5 cellular contexts compared by ENCODE assay signal in genomic region chr6:143631196-143631595, GRCh38. TPM values are rescaled to one million over a fixed set of nuclear protein-coding genes. Genes with fewer than 3 reads are reported as not detected.
DNase-seq lines count a peak whose midpoint lies in the region; ATAC-seq, FAIRE-seq and TF ChIP-seq lines count a peak whose summit lies in the region.
"Not testable (repeated sequence)": the region's sequence is repeated elsewhere in the genome, so short reads cannot be mapped to it uniquely, and the experiment has no call there.

No MANE protein-coding gene starts in this region.

- POLR2A ChIA-PET in HEK293 (lab: Yijun Ruan, JAX); WTC11 (lab: Charles Lee); H1 (lab: Charles Lee; ENCODE audit: partially characterized antibody); HepG2 (lab: Yijun Ruan, JAX): not testable (repeated sequence)
- POLR2A ChIA-PET in K562 (lab: Yijun Ruan, JAX) = interaction anchor here (0.9 kb wide), 1 partner anchor 9 kb away, joined by 4 read pairs; no protein-coding TSS in a partner anchor

- TF ChIP-seq EP300 in K562 (IDR thresholded peaks at IDR 0.05; ENCODE audit: low read length); H1 (IDR thresholded peaks at IDR 0.05; ENCODE audit: borderline replicate concordance in 1 of 2, low read depth in 2 of 2, low read length in 2 of 2); HepG2 (IDR thresholded peaks at IDR 0.05; ENCODE audit: low read depth in 2 of 2, low read length in 2 of 2); HepG2 (CRISPR knock-in tag; IDR thresholded peaks at IDR 0.05; ENCODE audit: borderline replicate concordance): not testable (repeated sequence)

- not testable (repeated sequence) for H3K79me2 ChIP-seq in K562 (ENCODE audit: control insufficient read depth, insufficient read depth, low read length); H1 (ENCODE audit: control insufficient read depth in 1 of 2, insufficient read depth in 2 of 2, low read length in 2 of 2); HepG2 (ENCODE audit: insufficient read depth, low read length)

- not testable (repeated sequence) for H3K4me2 ChIP-seq in K562 (ENCODE audit: insufficient read depth, low read length); H1 (ENCODE audit: insufficient read depth in 1 of 2, low read depth in 2 of 2, low read length in 2 of 2); HepG2 (ENCODE audit: low read depth, low read length)

- not testable (repeated sequence) for H3K4me1 ChIP-seq in HEK293 (ENCODE audit: control insufficient read depth, insufficient read depth, low read length); K562 (replicated peaks in 1 of 2; ENCODE audit: control insufficient read depth in 2 of 2, insufficient read depth in 2 of 2, low read length in 2 of 2); H1 (replicated peaks in 1 of 4; ENCODE audit: control insufficient read depth in 3 of 4, insufficient read depth in 4 of 4, low read length in 3 of 4); HepG2 (ENCODE audit: insufficient read depth, low read length)

- TF ChIP-seq CTCF in HEK293 (tag by site-specific recombination; IDR thresholded peaks at IDR 0.05); WTC11 (IDR thresholded peaks at IDR 0.05); K562 (IDR thresholded peaks at IDR 0.05 in 2 of 3, conservative IDR thresholded peaks at IDR 0.05 in 1 of 3; ENCODE audit: insufficient read depth in 2 of 3, low read depth in 1 of 3, low read length in 3 of 3); H1 (IDR thresholded peaks at IDR 0.05; ENCODE audit: control extremely low read depth in 1 of 3, insufficient read depth in 1 of 3, low read depth in 1 of 3, low read length in 3 of 3); HepG2 (CRISPR knock-in tag; IDR thresholded peaks at IDR 0.05): not testable (repeated sequence)

- H3K4me3 ChIP-seq in HEK293 (ENCODE audit: low read depth, low read length); K562; H1 (ENCODE audit: extremely low read depth in 1 of 4, insufficient read depth in 2 of 4, low read depth in 3 of 4, low read length in 4 of 4); HepG2 (replicated peaks in 1 of 3; ENCODE audit: insufficient read depth in 1 of 3, low read depth in 2 of 3, low read length in 3 of 3): not testable (repeated sequence)

- H2AK5ac ChIP-seq in H1 (ENCODE audit: low read depth, low read length) = not testable (repeated sequence)

- not testable (repeated sequence) for TF ChIP-seq RAD21 in K562 (CRISPR knock-in tag; conservative IDR thresholded peaks at IDR 0.05 in 1 of 2, IDR thresholded peaks at IDR 0.05 in 1 of 2); H1 (IDR thresholded peaks at IDR 0.05 in 1 of 2, conservative IDR thresholded peaks at IDR 0.05 in 1 of 2; ENCODE audit: low read depth in 2 of 2, low read length in 2 of 2); HepG2 (CRISPR knock-in tag; IDR thresholded peaks at IDR 0.05)

- not testable (repeated sequence) for H3K18ac ChIP-seq in H1 (ENCODE audit: extremely low read depth, low read length)

- not testable (repeated sequence) for FAIRE-seq in K562 (lab: Jason Lieb, UNC); H1 (lab: Jason Lieb, UNC); HepG2 (lab: Jason Lieb, UNC)

- not testable (repeated sequence) for H3K14ac ChIP-seq in H1 (ENCODE audit: insufficient read length)

- not testable (repeated sequence) for H3K9ac ChIP-seq in K562 (ENCODE audit: insufficient read depth in 1 of 2, low read depth in 2 of 2, low read length in 2 of 2); H1 (replicated peaks in 1 of 4; ENCODE audit: extremely low read depth in 1 of 4, low read depth in 3 of 4, low read length in 3 of 4); HepG2 (ENCODE audit: insufficient read depth, low read depth, low read length)

- H4K20me1 ChIP-seq in K562 (replicated peaks; ENCODE audit: control insufficient read depth, insufficient read depth, low read length); H1 (replicated peaks in 1 of 2; ENCODE audit: control insufficient read depth in 1 of 2, insufficient read depth in 2 of 2, low read length in 2 of 2); HepG2 (ENCODE audit: insufficient read depth, low read length): not testable (repeated sequence)

- H2BK120ac ChIP-seq in H1 (replicated peaks; ENCODE audit: low read depth, low read length) = not testable (repeated sequence)

- not testable (repeated sequence) for H2BK5ac ChIP-seq in H1 (ENCODE audit: low read depth, low read length)

- 0 out of 2 replicates have a peak overlapping the region, but pooled peaks have one; percentile 9 for H4K8ac ChIP-seq in H1 (ENCODE audit: extremely low read depth, insufficient read depth, low read length)

- H3K56ac ChIP-seq in H1 (replicated peaks; ENCODE audit: insufficient read length, low read depth, low read length) = not testable (repeated sequence)

- H3K9me3 ChIP-seq in HEK293 (ENCODE audit: control insufficient read depth, insufficient read depth, low read depth, low read length); K562 (replicated peaks; ENCODE audit: control insufficient read depth, insufficient read depth, low read depth, low read length); H1 (ENCODE audit: insufficient read depth in 2 of 2, low read depth in 1 of 2, low read length in 1 of 2); HepG2 (ENCODE audit: low read length): not testable (repeated sequence)

- H3K4ac ChIP-seq in H1 (replicated peaks; ENCODE audit: insufficient read length, low read depth, low read length) = not testable (repeated sequence)

- not testable (repeated sequence) for H3K27ac ChIP-seq in HEK293 (ENCODE audit: extremely low read depth, low read depth, low read length); K562 (ENCODE audit: extremely low read depth, low read depth, low read length); H1 (ENCODE audit: low read depth, low read length); HepG2 (ENCODE audit: extremely low read length, insufficient read depth, low read length)

- H2BK12ac ChIP-seq in H1 (ENCODE audit: low read depth, low read length) = not testable (repeated sequence)

- H2BK15ac ChIP-seq in H1 (ENCODE audit: low read length) = not testable (repeated sequence)

- DNase-seq in WTC11 (ENCODE audit: low spot score); K562 (ENCODE audit: extremely low read depth in 1 of 4, low spot score in 3 of 4); H1 (ENCODE audit: low read depth in 1 of 2, low spot score in 2 of 2); HepG2 (ENCODE audit: low spot score): not testable (repeated sequence)

- not testable (repeated sequence) for H3K27me3 ChIP-seq in K562 (ENCODE audit: control insufficient read depth in 2 of 2, insufficient read depth in 2 of 2, low read length in 2 of 2); H1 (replicated peaks in 1 of 4; ENCODE audit: control insufficient read depth in 3 of 4, extremely low read depth in 1 of 4, insufficient read depth in 3 of 4, low read length in 3 of 4); HepG2 (ENCODE audit: control insufficient read depth in 1 of 2, insufficient read depth in 2 of 2, low read length in 2 of 2)

- intact Hi-C loops in K562 (cut with micrococcal nuclease); HepG2 (cut with micrococcal nuclease; ENCODE audit: unreplicated experiment): not testable (repeated sequence)

- not testable (repeated sequence) for H3K27me3 Mint-ChIP-seq in WTC11 (ENCODE audit: low read depth)

- not testable (repeated sequence) for H3K23ac ChIP-seq in H1 (ENCODE audit: insufficient read length)

- not testable (repeated sequence) for H3K36me3 ChIP-seq in HEK293 (ENCODE audit: control insufficient read depth in 2 of 2, insufficient read depth in 1 of 2, low read length in 2 of 2); K562 (ENCODE audit: control insufficient read depth, insufficient read depth, low read length); H1 (ENCODE audit: control insufficient read depth in 2 of 4, insufficient read depth in 4 of 4, low read length in 3 of 4); HepG2 (replicated peaks in 1 of 2; ENCODE audit: control insufficient read depth in 1 of 2, insufficient read depth in 2 of 2, low read length in 2 of 2)

- in situ Hi-C loops in K562 (cut with MboI); HepG2 (cut with HindIII; ENCODE audit: extremely low pct_ligation_motif_present, low pct_unique_long_range_greater_than_20kb): not testable (repeated sequence)

- H2BK20ac ChIP-seq in H1 (ENCODE audit: low read length) = not testable (repeated sequence)

- H3K27ac Mint-ChIP-seq in WTC11 = not testable (repeated sequence)

- not testable (repeated sequence) for H3K4me1 Mint-ChIP-seq in WTC11

- H3K4me3 Mint-ChIP-seq in WTC11 = not testable (repeated sequence)

- peaks cover 11% of the 10 kb centered on the region; the same call in 1 of the 2 replicates for H3K9me3 Mint-ChIP-seq in WTC11

- CTCF ChIA-PET in HEK293 (lab: Yijun Ruan, JAX) = interaction anchor here (0.7 kb wide), 1 partner anchor 1156 kb away, joined by 3 read pairs; no protein-coding TSS in a partner anchor
- CTCF ChIA-PET in WTC11 (lab: Charles Lee); K562 (lab: Yijun Ruan, JAX; ENCODE audit: low intra/inter-chr PET ratio); HepG2 (lab: Yijun Ruan, JAX; ENCODE audit: low intra/inter-chr PET ratio, low total read pairs): not testable (repeated sequence)
- CTCF ChIA-PET in H1 (lab: Charles Lee; ENCODE audit: partially characterized antibody) = interaction anchor here (1.7 to 1.8 kb wide), 2 partner anchors 10 to 14 kb away, joined by 4 to 6 read pairs; no protein-coding TSS in a partner anchor

- BruUV-seq in K562 (replicated peaks; lab: Mats Ljungman, UMichigan); HepG2 (replicated peaks; lab: Mats Ljungman, UMichigan): not testable (repeated sequence)

- not testable (repeated sequence) for H3K23me2 ChIP-seq in H1 (ENCODE audit: low read depth, low read length)

- H3K9me1 ChIP-seq in K562 (ENCODE audit: control insufficient read depth, insufficient read depth, low read length) = not testable (repeated sequence)

- not testable (repeated sequence) for H3K36me3 Mint-ChIP-seq in WTC11

- H2AFZ ChIP-seq in K562 (ENCODE audit: low read depth, low read length); H1 (ENCODE audit: low read length); HepG2 (ENCODE audit: low read length): not testable (repeated sequence)

- not testable (repeated sequence) for TF ChIP-seq POLR2A in K562 (conservative IDR thresholded peaks at IDR 0.05); H1 (IDR thresholded peaks at IDR 0.05; ENCODE audit: control extremely low read depth in 1 of 2, low read depth in 2 of 2, low read length in 2 of 2); HepG2 (IDR thresholded peaks at IDR 0.05; ENCODE audit: insufficient read depth in 1 of 2, low read depth in 2 of 2, low read length in 2 of 2)

- H4K5ac ChIP-seq in H1 (ENCODE audit: insufficient read length, low read depth, low read length) = not testable (repeated sequence)

- 23% methylated on average over 4 of the region's 4 CpGs for WGBS in K562 (ENCODE audit: insufficient coverage, low coverage, missing lambda C conversion rate)
- 95% methylated on average over 4 of the region's 4 CpGs; no CpG with 5 or more reads in 1 of the 2 experiments for WGBS in H1 (ENCODE audit: extremely low coverage in 1 of 2, insufficient coverage in 1 of 2, insufficient read length in 1 of 2, insufficient replicate concordance in 2 of 2, low coverage in 1 of 2, low lambda C conversion rate in 2 of 2, missing lambda C conversion rate in 1 of 2), 2 experiments
- WGBS in HepG2 (ENCODE audit: low lambda C conversion rate) = 89% methylated on average over 4 of the region's 4 CpGs

- not testable (repeated sequence) for H4K91ac ChIP-seq in H1 (replicated peaks; ENCODE audit: insufficient read length, low read length)

- not testable (repeated sequence) for ATAC-seq in WTC11, K562, HepG2

- not testable (repeated sequence) for H3K79me1 ChIP-seq in H1 (ENCODE audit: low read depth, low read length)

RNA-seq across cellular contexts. Expression of gene PHACTR2, which starts 46.6 kb away (rescaled TPM):
- total RNA-seq in WTC11 (2021) (72.6 to 90.5 TPM (median 80.2 TPM) in 3 replicates), K562 (2014; rRNA removed) (29.4 and 38.1 TPM in 2 replicates), K562 (2014; rRNA removed; fragmentation: Illumina TruSeq; extraction: Trizol) (46.5 and 55.7 TPM in 2 replicates), K562 (2015; rRNA removed; fragmentation: Illumina TruSeq; extraction: Trizol) (45.7 and 52.5 TPM in 2 replicates), K562 (2021) (36.2 and 44.2 TPM in 2 replicates), HepG2 (2016; rRNA removed; fragmentation: Illumina TruSeq; extraction: Trizol) (28.2 and 39.1 TPM in 2 replicates)
- 15.0 and 25.0 TPM in 2 replicates for total RNA-seq in K562 (2011; cell fraction: chromatin; rRNA removed; ENCODE audit: low replicate concordance)
- total RNA-seq in K562 (2011; cell fraction: nucleolus; rRNA removed) = 4.7 and 5.4 TPM in 2 replicates
- 9.0 and 17.7 TPM in 2 replicates for total RNA-seq in K562 (2011; cell fraction: nucleoplasm; rRNA removed)
- polyA plus RNA-seq in K562 (2011; rRNA removed) (13.0 and 16.1 TPM in 2 replicates), K562 (2014; fragmentation: Illumina TruSeq; extraction: Trizol) (19.5 and 22.9 TPM in 2 replicates), K562 (2014; fragmentation: Nextera tagmentation; extraction: Ambion mirVana) (10 to 100 TPM in 1 of 2 experiments, 1 to 10 TPM in 1; 5.3 to 13.9 TPM), K562 (2014; rRNA removed) (13.2 and 15.1 TPM in 2 replicates), H1 (2011; rRNA removed) (12.3 and 16.9 TPM in 2 replicates), HepG2 (2011; rRNA removed) (8.4 and 11.3 TPM in 2 replicates)
- 5.8 and 7.4 TPM in 2 replicates for polyA plus RNA-seq in K562 (2011; cell fraction: cytosol; rRNA removed)
- 6.8 and 8.9 TPM in 2 replicates for polyA plus RNA-seq in K562 (2011; cell fraction: nucleus; rRNA removed)
- polyA plus RNA-seq in K562 (2012) = 9.5 and 14.3 TPM in 2 replicates
- 36.8 and 42.7 TPM in 2 replicates for polyA minus RNA-seq in K562 (2011; rRNA and poly(A)+ RNA removed)
- polyA minus RNA-seq in K562 (2011; cell fraction: cytosol; rRNA and poly(A)+ RNA removed) = 18.4 and 22.6 TPM in 2 replicates
- polyA minus RNA-seq in K562 (2011; cell fraction: nucleus; rRNA and poly(A)+ RNA removed) = 12.5 and 31.9 TPM in 2 replicates
- 131 and 136 TPM in 2 replicates for total RNA-seq in H1 (2021; fragmentation: NEBNext Ultra II Directional; extraction: Animal tissue kit (Norgen Biotek cat#: 25700))
- 17.1 TPM for polyA plus RNA-seq in H1 (2011; cell fraction: cytosol; rRNA removed)
- polyA plus RNA-seq in H1 (2011; cell fraction: nucleus; rRNA removed) = 55.0 TPM
- 24.5 to 41.1 TPM (median 35.9 TPM) in 4 replicates for polyA plus RNA-seq in H1 (2012, experiment 1 of 2)
- polyA plus RNA-seq in H1 (2012, experiment 2 of 2) = 2.2 TPM
- 94.2 TPM for polyA plus RNA-seq in H1 (2013, experiment 1 of 2)
- polyA plus RNA-seq in H1 (2013, experiment 2 of 2) = 88.2 TPM
- polyA minus RNA-seq in H1 (2011; rRNA and poly(A)+ RNA removed) = 73.4 and 79.0 TPM in 2 replicates
- polyA minus RNA-seq in H1 (2011; cell fraction: cytosol; rRNA and poly(A)+ RNA removed) = 45.4 TPM
- polyA minus RNA-seq in H1 (2011; cell fraction: nucleus; rRNA and poly(A)+ RNA removed) = 142 TPM
- total RNA-seq in HepG2 (2016; cell fraction: cytosol; rRNA removed; fragmentation: Illumina TruSeq; extraction: Trizol; ENCODE audit: low read depth) = 14.4 and 16.0 TPM in 2 replicates
- total RNA-seq in HepG2 (2016; cell fraction: insoluble cytoplasmic fraction; rRNA removed; fragmentation: Illumina TruSeq; extraction: Trizol) = 28.7 and 34.3 TPM in 2 replicates
- total RNA-seq in HepG2 (2016; cell fraction: membrane; rRNA removed; fragmentation: Illumina TruSeq; extraction: Trizol) = 29.1 and 31.7 TPM in 2 replicates
- 27.6 and 29.4 TPM in 2 replicates for total RNA-seq in HepG2 (2016; cell fraction: nucleus; rRNA removed; fragmentation: Illumina TruSeq; extraction: Trizol)
- 7.5 and 8.1 TPM in 2 replicates for polyA plus RNA-seq in HepG2 (2011; cell fraction: cytosol; rRNA removed)
- polyA plus RNA-seq in HepG2 (2011; cell fraction: nucleus; rRNA removed) = 6.0 and 7.3 TPM in 2 replicates
- 6.6 and 11.5 TPM in 2 replicates for polyA plus RNA-seq in HepG2 (2012)
- polyA plus RNA-seq in HepG2 (2016; cell fraction: cytosol; fragmentation: Illumina TruSeq; extraction: Trizol; ENCODE audit: low read depth) = 8.4 and 10.1 TPM in 2 replicates
- 14.6 and 15.0 TPM in 2 replicates for polyA plus RNA-seq in HepG2 (2016; cell fraction: insoluble cytoplasmic fraction; fragmentation: Illumina TruSeq; extraction: Trizol; ENCODE audit: low read depth)
- polyA plus RNA-seq in HepG2 (2016; cell fraction: membrane; fragmentation: Illumina TruSeq; extraction: Trizol; ENCODE audit: low read depth) = 9.6 and 11.2 TPM in 2 replicates
- 12.7 and 13.6 TPM in 2 replicates for polyA plus RNA-seq in HepG2 (2016; cell fraction: nucleus; fragmentation: Illumina TruSeq; extraction: Trizol; ENCODE audit: insufficient read depth, low read depth)
- 13.8 and 29.8 TPM in 2 replicates for polyA minus RNA-seq in HepG2 (2011; rRNA and poly(A)+ RNA removed; ENCODE audit: low replicate concordance)
- 17.3 and 19.4 TPM in 2 replicates for polyA minus RNA-seq in HepG2 (2011; cell fraction: cytosol; rRNA and poly(A)+ RNA removed)
- polyA minus RNA-seq in HepG2 (2011; cell fraction: nucleus; rRNA and poly(A)+ RNA removed) = 29.9 and 31.0 TPM in 2 replicates
